Comparison of ENCODE assay signal across 8 cellular contexts in genomic region chr16:31508706-31509523, GRCh38. TPM values are rescaled to one million over a fixed set of nuclear protein-coding genes. Genes with fewer than 3 reads are reported as not detected.
DNase-seq lines count a peak whose midpoint lies in the region; ATAC-seq and TF ChIP-seq lines count a peak whose summit lies in the region.

No MANE protein-coding gene starts in this region.

- peak; percentile 27 for DNase-seq in A673 (ENCODE audit: low spot score)
- DNase-seq in GM23248: peak; percentile 66
- no peak for DNase-seq in WTC11 (ENCODE audit: low spot score)
- no peak for DNase-seq in psoas muscle
- no peak for DNase-seq in NCI-H345 (lab: John Stamatoyannopoulos, UW)

- H3K36me3 Mint-ChIP-seq in WTC11: no peaks in the 10 kb centered on the region

- TF ChIP-seq CTCF in A673 (conservative IDR thresholded peaks at IDR 0.05; ENCODE audit: low read depth, low read length) (no peak), WTC11 (IDR thresholded peaks at IDR 0.05) (no peak), gastroesophageal sphincter (IDR thresholded peaks at IDR 0.05) (no peak), psoas muscle (IDR thresholded peaks at IDR 0.05) (no peak)

- H3K9me2 ChIP-seq in GM23248 (ENCODE audit: insufficient read depth): no peaks in the 10 kb centered on the region

- POLR2A ChIA-PET in A673 (lab: Charles Lee; ENCODE audit: low non-redundant PET): no interaction called here
- POLR2A ChIA-PET in WTC11 (lab: Charles Lee): interaction anchor here (0.7 to 1.0 kb wide), 4 partner anchors 16 to 204 kb away, joined by 3 to 7 read pairs (median 6); a partner anchor contains a TSS

- no peaks in the 10 kb centered on the region for H3K27me3 ChIP-seq in A673 (replicated peaks; ENCODE audit: insufficient read depth, low read depth, low read length, poor library complexity)
- no peaks in the 10 kb centered on the region for H3K27me3 ChIP-seq in GM23248 (replicated peaks; ENCODE audit: insufficient read depth)
- H3K27me3 ChIP-seq in gastroesophageal sphincter: no peaks in the 10 kb centered on the region
- H3K27me3 ChIP-seq in psoas muscle (ENCODE audit: insufficient read depth in 3 of 3, low read length in 2 of 3): no peaks in the 10 kb centered on the region

- BruUV-seq in A673 (replicated peaks; lab: Mats Ljungman, UMichigan): TSS peak; percentile 86

- H3K36me3 ChIP-seq in A673 (ENCODE audit: insufficient read depth, low read length, poor library complexity, severe bottlenecking) (peaks cover 8% of the 10 kb centered on the region), GM23248 (ENCODE audit: low read depth) (no peaks in the 10 kb centered on the region), gastroesophageal sphincter (peaks cover 0 to 19% of the 10 kb centered on the region in 2 donors), psoas muscle (ENCODE audit: insufficient read depth in 1 of 2, low read depth in 1 of 2) (peaks cover 0 to 27% of the 10 kb centered on the region in 2 donors)

- WGBS in GM23248 (ENCODE audit: low coverage in 1 of 2, low lambda C conversion rate in 2 of 2, missing lambda C conversion rate in 2 of 2), 2 experiments: 33 to 37% methylated on average over 11 of the region's 11 CpGs
- WGBS in gastroesophageal sphincter (ENCODE audit: low coverage in 1 of 2), 2 donors: 31 to 43% methylated on average over 8 to 11 of the region's 11 CpGs
- 34 to 37% (median 36%) methylated on average over 11 of the region's 11 CpGs for WGBS in psoas muscle, 3 donors

- no peaks in the 10 kb centered on the region for H4K20me1 ChIP-seq in GM23248 (ENCODE audit: insufficient read depth)

- intact Hi-C loops in A673 (cut with micrococcal nuclease; ENCODE audit: unreplicated experiment): loop anchor here (5.0 kb wide), 1 partner anchor 193 kb away; no protein-coding TSS in a partner anchor
- intact Hi-C loops in psoas muscle (cut with DNase I): loop anchor here (2.0 to 10.0 kb wide), 3 partner anchors 50 to 366 kb away; partner anchors contain the start of genes ARMC5 (in 1 of the 2) and ZNF267 (in 1 of the 2)

- H3K27ac Mint-ChIP-seq in WTC11: peak overlapping the region; percentile 87

- peaks cover 39% of the 10 kb centered on the region for H3K79me2 ChIP-seq in GM23248 (ENCODE audit: insufficient read depth)

- peaks cover 9% of the 10 kb centered on the region for H3K27me3 Mint-ChIP-seq in WTC11 (ENCODE audit: low read depth)

- no peaks in the 10 kb centered on the region for H3K9me3 ChIP-seq in A673 (ENCODE audit: low read depth, low read length, poor library complexity, severe bottlenecking)
- H3K9me3 ChIP-seq in GM23248 (ENCODE audit: low read depth): no peaks in the 10 kb centered on the region
- no peaks in the 10 kb centered on the region for H3K9me3 ChIP-seq in gastroesophageal sphincter
- no peaks in the 10 kb centered on the region for H3K9me3 ChIP-seq in psoas muscle

- peaks cover 11% of the 10 kb centered on the region for H3K4me1 ChIP-seq in A673 (ENCODE audit: insufficient read depth, low read length, poor library complexity, severe bottlenecking)
- H3K4me1 ChIP-seq in GM23248 (ENCODE audit: insufficient read depth): peaks cover 27% of the 10 kb centered on the region
- peaks cover 8 to 52% (median 19%) of the 10 kb centered on the region in 3 donors for H3K4me1 ChIP-seq in gastroesophageal sphincter
- peaks cover 21% of the 10 kb centered on the region for H3K4me1 ChIP-seq in psoas muscle

- peak overlapping the region; percentile 100 for H3K9ac ChIP-seq in GM23248

- H3K4me3 ChIP-seq in A673 (ENCODE audit: low read depth, low read length, poor library complexity, severe bottlenecking) (peak overlapping the region; percentile 95), GM23248 (peak overlapping the region; percentile 98), gastroesophageal sphincter (peak overlapping the region; percentile 97 to 98), psoas muscle (peak overlapping the region; percentile 92)

- H3K4me1 Mint-ChIP-seq in WTC11: peaks cover 18% of the 10 kb centered on the region

- no peak for TF ChIP-seq EP300 in gastroesophageal sphincter (IDR thresholded peaks at IDR 0.05)

- in situ Hi-C loops in GM23248 (cut with MboI): no loop called here

- no peak for TF ChIP-seq POLR2A in gastroesophageal sphincter (IDR thresholded peaks at IDR 0.05)

- peak overlapping the region; percentile 68 for H3K4me2 ChIP-seq in GM23248 (ENCODE audit: unreplicated experiment)

- CTCF ChIA-PET in A673 (lab: Charles Lee): no interaction called here
- CTCF ChIA-PET in WTC11 (lab: Charles Lee): interaction anchor here (0.8 to 1.3 kb wide), 5 partner anchors 20 to 206 kb away, joined by 3 to 9 read pairs (median 4); no protein-coding TSS in a partner anchor

- ATAC-seq in WTC11 (no peak), gastroesophageal sphincter (peak; percentile 14), psoas muscle (peak in 2 of 4 donors; percentile 8 to 47), HG02885 (IDR thresholded peaks at IDR 0.05; ENCODE audit: poor library complexity, unreplicated experiment) (no peak), HG02852 (IDR thresholded peaks at IDR 0.05; ENCODE audit: unreplicated experiment) (no peak)

- H2AFZ ChIP-seq in GM23248: peak overlapping the region; percentile 85

- H3K4me3 Mint-ChIP-seq in WTC11: peak overlapping the region; percentile 92

- 0 out of 2 replicates have a peak, but pooled peaks cover 4% of the 10 kb centered on the region for H3K9me3 Mint-ChIP-seq in WTC11

- H3F3A ChIP-seq in GM23248 (ENCODE audit: insufficient read depth): peaks cover 12% of the 10 kb centered on the region

- H3K27ac ChIP-seq in A673 (ENCODE audit: low read depth, low read length, poor library complexity, severe bottlenecking) (peak overlapping the region; percentile 97), GM23248 (peak overlapping the region; percentile 86), gastroesophageal sphincter (peak overlapping the region; percentile 95 to 97 (median 96)), psoas muscle (peak overlapping the region; percentile 96)

TF ChIP-seq in WTC11, 78 proteins besides CTCF, POLR2A, EP300 and RAD21 (continues in another document):
- no peak for TF ChIP-seq CBFB (CRISPR knock-in tag; IDR thresholded peaks at IDR 0.05; ENCODE audit: low read depth)
- no peak for TF ChIP-seq E2F1 (CRISPR knock-in tag; IDR thresholded peaks at IDR 0.05)
- no peak for TF ChIP-seq ZNF512 (CRISPR knock-in tag; IDR thresholded peaks at IDR 0.05; ENCODE audit: borderline replicate concordance)
- TF ChIP-seq FOXJ3 (CRISPR knock-in tag; IDR thresholded peaks at IDR 0.05; ENCODE audit: borderline replicate concordance): no peak

RNA-seq across cellular contexts. Expression of gene RUSF1, which starts 0.7 kb away (rescaled TPM):
- total RNA-seq in A673 (2021): 41.9 and 46.3 TPM in 2 replicates
- 68.2 and 74.0 TPM in 2 replicates for total RNA-seq in GM23248 (2014; rRNA removed; shearing (Covaris generic))
- polyA plus RNA-seq in GM23248 (2016; fragmentation: Nextera tagmentation; extraction: Ambion mirVana): 34.6 and 39.3 TPM in 2 replicates
- total RNA-seq in WTC11 (2021): 35.9 to 41.8 TPM (median 39.4 TPM) in 3 replicates
- 10 to 100 TPM; 31.4 to 49.7 (median 43.3) TPM for total RNA-seq in gastroesophageal sphincter
- 10 to 100 TPM in 3 of 4 donors, 1 to 10 TPM in 1; 6.9 to 16.2 (median 11.9) TPM for total RNA-seq in psoas muscle
- 10 to 100 TPM in 1 of 3 donors, 1 to 10 TPM in 2; 8.1 to 12.0 (median 9.9) TPM for polyA plus RNA-seq in psoas muscle

RNA-seq across cellular contexts. Expression of gene AHSP, which starts 18.8 kb away (rescaled TPM):
- total RNA-seq in A673 (2021) (not detected in 2 replicates), WTC11 (2021) (0.60 to 0.81 TPM in 2 of 3 replicates, not detected in the other), gastroesophageal sphincter (not detected), psoas muscle (1 to 10 TPM in 1 of 4 donors, not detected in 3; 3.5 TPM)
- not detected in 2 replicates for total RNA-seq in GM23248 (2014; rRNA removed; shearing (Covaris generic))
- polyA plus RNA-seq in GM23248 (2016; fragmentation: Nextera tagmentation; extraction: Ambion mirVana) (not detected in 2 replicates), psoas muscle (not detected)

RNA-seq across cellular contexts. Expression of gene SLC5A2, which starts 26.0 kb away (rescaled TPM):
- total RNA-seq in A673 (2021): not detected in 2 replicates
- total RNA-seq in GM23248 (2014; rRNA removed; shearing (Covaris generic)): not detected in 2 replicates
- polyA plus RNA-seq in GM23248 (2016; fragmentation: Nextera tagmentation; extraction: Ambion mirVana): 4.7 and 4.8 TPM in 2 replicates
- 0.83 to 1.7 TPM (median 1.1 TPM) in 3 replicates for total RNA-seq in WTC11 (2021)
- total RNA-seq in gastroesophageal sphincter: not detected
- total RNA-seq in psoas muscle: not detected
- polyA plus RNA-seq in psoas muscle: under 1 TPM; 0.08 to 0.35 (median 0.26) TPM

RNA-seq across cellular contexts. Expression of gene TGFB1I1, which starts 37.0 kb away (rescaled TPM):
- total RNA-seq in A673 (2021) (3.3 and 3.8 TPM in 2 replicates), WTC11 (2021) (4.3 to 5.3 TPM (median 4.6 TPM) in 3 replicates), gastroesophageal sphincter (100 to 1,000 TPM; 157 to 438 (median 211) TPM), psoas muscle (10 to 100 TPM in 1 of 4 donors, 1 to 10 TPM in 3; 8.3 to 11.5 (median 8.7) TPM)
- total RNA-seq in GM23248 (2014; rRNA removed; shearing (Covaris generic)): 71.8 and 88.5 TPM in 2 replicates
- polyA plus RNA-seq in GM23248 (2016; fragmentation: Nextera tagmentation; extraction: Ambion mirVana) (174 and 177 TPM in 2 replicates), psoas muscle (1 to 10 TPM; 4.5 to 7.0 (median 5.0) TPM)

RNA-seq across cellular contexts. Expression of gene ARMC5, which starts 49.6 kb away (rescaled TPM):
- total RNA-seq in A673 (2021) (7.4 and 8.8 TPM in 2 replicates), WTC11 (2021) (11.3 to 13.2 TPM (median 13.0 TPM) in 3 replicates), gastroesophageal sphincter (10 to 100 TPM in 1 of 4 donors, 1 to 10 TPM in 3; 4.7 to 14.2 (median 8.7) TPM), psoas muscle (10 to 100 TPM; 10.1 to 18.7 (median 13.1) TPM)
- 11.2 and 14.3 TPM in 2 replicates for total RNA-seq in GM23248 (2014; rRNA removed; shearing (Covaris generic))
- polyA plus RNA-seq in GM23248 (2016; fragmentation: Nextera tagmentation; extraction: Ambion mirVana) (5.0 and 7.0 TPM in 2 replicates), psoas muscle (10 to 100 TPM in 1 of 3 donors, 1 to 10 TPM in 2; 6.5 to 11.7 (median 8.5) TPM)

Comparison
In these comparisons a context has a peak if more than half of its experiments do, and no peak if none do; other contexts are left out.
1. DNase-seq: peak in A673 (single experiment) and GM23248 (single experiment); none in WTC11 (single experiment), psoas muscle (0 of 2) and NCI-H345 (single experiment).
2. Peak in every context shown above with its lines, with median percentiles within 50 percentile points of each other: H3K27ac ChIP-seq and H3K4me3 ChIP-seq.